In genomic region chr15:60374209-60374608, GRCh38 we compare ENCODE assay signal across 9 cellular contexts. TPM values are rescaled to one million over a fixed set of nuclear protein-coding genes. Genes with fewer than 3 reads are reported as not detected.
DNase-seq lines count a peak whose midpoint lies in the region; ATAC-seq and TF ChIP-seq lines count a peak whose summit lies in the region.
"Had no signal": no experiment of that assay in that cellular context is flagged by ENCODE, and none has a peak within 500 bp of the region (broad histone marks: within the 10 kb centered on the region; RNA-seq: fewer than 3 reads in every experiment).

No MANE protein-coding gene starts in this region.

- H3K27me3 ChIP-seq in thyroid gland (no peaks in the 10 kb centered on the region), Peyer's patch (no peaks in the 10 kb centered on the region)

- H3K4me3 ChIP-seq in mesodermal cell (ENCODE audit: extremely low read depth, insufficient read depth, low read length, poor library complexity, severe bottlenecking): no peak overlapping the region
- H3K4me3 ChIP-seq in thyroid gland (replicated peaks in 1 of 3): no peak overlapping the region
- H3K4me3 ChIP-seq in Peyer's patch: no peak overlapping the region

- BruUV-seq in MCF 10A (replicated peaks; lab: Mats Ljungman, UMichigan): no TSS peak

- ATAC-seq in GM19463 (IDR thresholded peaks at IDR 0.05; ENCODE audit: unreplicated experiment): no peak

- no peaks in the 10 kb centered on the region for H3K27me3 Mint-ChIP-seq in MCF 10A (ENCODE audit: insufficient read depth, unreplicated experiment)

- peaks cover 87% of the 10 kb centered on the region for H3K4me1 ChIP-seq in mesodermal cell (ENCODE audit: control insufficient read depth, insufficient read depth, low read length, poor library complexity, severe bottlenecking)
- peaks cover 75 to 98% of the 10 kb centered on the region in 2 donors for H3K4me1 ChIP-seq in thyroid gland
- H3K4me1 ChIP-seq in Peyer's patch: peaks cover 0 to 55% (median 3%) of the 10 kb centered on the region in 4 donors

- H3K9me3 ChIP-seq in mesodermal cell (ENCODE audit: control insufficient read depth, low read length) (no peaks in the 10 kb centered on the region), thyroid gland (no peaks in the 10 kb centered on the region), Peyer's patch (no peaks in the 10 kb centered on the region)
- H3K9me3 ChIP-seq: neutrophil had no signal

- H3K27ac ChIP-seq in mesodermal cell (ENCODE audit: low read depth, low read length, severe bottlenecking): peak overlapping the region; percentile 99
- peak overlapping the region; percentile 86 to 96 (median 89) for H3K27ac ChIP-seq in thyroid gland
- peak overlapping the region in 2 of 4 donors; percentile 48 to 61 for H3K27ac ChIP-seq in Peyer's patch
- H3K27ac ChIP-seq: neutrophil had no signal

- peak overlapping the region; percentile 64 for H3K4me3 Mint-ChIP-seq in MCF 10A (ENCODE audit: unreplicated experiment)

- peak; percentile 52 for DNase-seq in NCI-H2107 treated with DMSO at 0.1 percent for 48 hours (lab: John Stamatoyannopoulos, UW; ENCODE audit: unreplicated experiment)
- DNase-seq in NCI-H2107 (lab: John Stamatoyannopoulos, UW): no peak
- DNase-seq in MCF 10A (ENCODE audit: unreplicated experiment): no peak
- DNase-seq in thyroid gland: no peak
- no peak for DNase-seq in Peyer's patch
- DNase-seq in activated CD4-positive, alpha-beta T cell treated with anti-CD3 and anti-CD28 coated beads, Interleukin-2, amount 50 U/mL, for 48 hours: no peak

- peaks cover 88% of the 10 kb centered on the region for H3K36me3 Mint-ChIP-seq in MCF 10A (ENCODE audit: insufficient read depth, unreplicated experiment)

- H3K4me1 Mint-ChIP-seq in MCF 10A (ENCODE audit: insufficient read depth, unreplicated experiment): peaks cover 68% of the 10 kb centered on the region

- no peaks in the 10 kb centered on the region for H3K9me3 Mint-ChIP-seq in MCF 10A (ENCODE audit: unreplicated experiment)

- CTCF ChIA-PET in MCF 10A (lab: Yijun Ruan, JAX): interaction anchor here (0.5 to 4.8 kb wide), 11 partner anchors 11 to 89 kb away, joined by 3 to 38 read pairs (median 5); partner anchors contain the start of gene ANXA2

- H3K36me3 ChIP-seq in mesodermal cell (ENCODE audit: control insufficient read depth, insufficient read depth, low read length) (peaks cover 83% of the 10 kb centered on the region), thyroid gland (peaks cover 5 to 7% of the 10 kb centered on the region in 2 donors), Peyer's patch (peaks cover 0 to 63% (median 0%) of the 10 kb centered on the region in 3 donors)
- H3K36me3 ChIP-seq: neutrophil had no signal

- intact Hi-C loops in MCF 10A (cut with micrococcal nuclease) (loop anchor here (1.0 kb wide), 1 partner anchor 19 kb away; no protein-coding TSS in a partner anchor), thyroid gland (cut with DNase I) (no loop called here)

- POLR2A ChIA-PET in MCF 10A (lab: Yijun Ruan, JAX): interaction anchor here (0.6 to 10.1 kb wide), 21 partner anchors 11 to 685 kb away, joined by 3 to 461 read pairs (median 6); partner anchors contain the start of genes ANXA2 and BNIP2

- TF ChIP-seq CTCF in MCF 10A (IDR thresholded peaks at IDR 0.05; ENCODE audit: unreplicated experiment) (no peak), thyroid gland (IDR thresholded peaks at IDR 0.05) (no peak), Peyer's patch (IDR thresholded peaks at IDR 0.05) (no peak)

- TF ChIP-seq POLR2A in thyroid gland (IDR thresholded peaks at IDR 0.05): no peak
- no peak for TF ChIP-seq POLR2A in Peyer's patch (IDR thresholded peaks at IDR 0.05)

- 84 to 96% methylated on average over 4 of the region's 4 CpGs for WGBS in mesodermal cell (ENCODE audit: insufficient coverage in 2 of 2), 2 experiments
- 29 to 43% methylated on average over 4 of the region's 4 CpGs for WGBS in thyroid gland, 2 donors

- peak overlapping the region; percentile 92 for H3K27ac Mint-ChIP-seq in MCF 10A (ENCODE audit: low read depth, unreplicated experiment)

RNA-seq across cellular contexts. Expression of gene ANXA2, which starts 23.6 kb away (rescaled TPM):
- total RNA-seq in MCF 10A (2022) (3,317 and 3,451 TPM in 2 replicates), thyroid gland (100 to 1,000 TPM; 436 to 796 (median 612) TPM), Peyer's patch (100 to 1,000 TPM; 564 to 802 (median 681) TPM)
- polyA plus RNA-seq in mesodermal cell (2013, experiment 1 of 2): 1,317 TPM
- polyA plus RNA-seq in mesodermal cell (2013, experiment 2 of 2): 1,257 TPM
